8 cellular contexts compared by ENCODE assay signal in genomic region chr2:224401641-224402342, GRCh38. TPM values are rescaled to one million over a fixed set of nuclear protein-coding genes. Genes with fewer than 3 reads are reported as not detected.
DNase-seq lines count a peak whose midpoint lies in the region; ATAC-seq and TF ChIP-seq lines count a peak whose summit lies in the region.

TSS of gene FAM124B (minus strand) at chr2:224402107. CDS start at chr2:224401768, 339 bp downstream.

- CTCF ChIA-PET in CD4-positive, alpha-beta T cell (lab: Charles Lee), result no interaction called here
- CTCF ChIA-PET in activated CD8-positive, alpha-beta T cell treated with anti-CD3 and anti-CD28 coated beads for 36 hours (lab: Charles Lee), result interaction anchor here (1.0 to 3.5 kb wide), 5 partner anchors 33 to 408 kb away, joined by 3 to 16 read pairs (median 4); no protein-coding TSS in a partner anchor

- TF ChIP-seq POLR2A in ovary (IDR thresholded peaks at IDR 0.05), result no peak

- WGBS in ovary, 3 donors, result 52 to 62% (median 58%) methylated on average over 19 of the region's 19 CpGs

- TF ChIP-seq CTCF in CD4-positive, alpha-beta T cell (IDR thresholded peaks at IDR 0.05), result no peak
- TF ChIP-seq CTCF in activated CD8-positive, alpha-beta T cell treated with anti-CD3 and anti-CD28 coated beads for 36 hours (IDR thresholded peaks at IDR 0.05), result no peak
- TF ChIP-seq CTCF in fibroblast of villous mesenchyme (IDR thresholded peaks at IDR 0.05; ENCODE audit: insufficient read depth, low read depth, low read length) (no peak), ovary (IDR thresholded peaks at IDR 0.05) (no peak)

- H3K27me3 Mint-ChIP-seq in CD4-positive, alpha-beta T cell, result peaks cover 12% of the 10 kb centered on the region
- H3K27me3 Mint-ChIP-seq in activated CD8-positive, alpha-beta T cell treated with anti-CD3 and anti-CD28 coated beads for 36 hours, result peaks cover 14% of the 10 kb centered on the region

- DNase-seq in CD4-positive, alpha-beta T cell, result peak in 5 of 10 experiments; percentile 6 to 41 (median 14)
- DNase-seq in activated CD8-positive, alpha-beta T cell treated with anti-CD3 and anti-CD28 coated beads for 36 hours, result peak; percentile 47
- DNase-seq in fibroblast of villous mesenchyme (ENCODE audit: low read depth) (peak; percentile 99), ovary (peak in 3 of 5 donors; percentile 21 to 36 (median 30)), NCI-H1694 (lab: John Stamatoyannopoulos, UW) (no peak), NCI-H2029 treated with DMSO at 0.1 percent for 48 hours (lab: John Stamatoyannopoulos, UW) (no peak)
- no peak for DNase-seq in NK-92 treated with Interleukin-12 subunit alpha and Interleukin-12 subunit beta, amount 100 ng/mL, for 24 hours (lab: John Stamatoyannopoulos, UW)

- H3K4me1 Mint-ChIP-seq in CD4-positive, alpha-beta T cell (ENCODE audit: low read depth), result peaks cover 19% of the 10 kb centered on the region
- peaks cover 7% of the 10 kb centered on the region for H3K4me1 Mint-ChIP-seq in activated CD8-positive, alpha-beta T cell treated with anti-CD3 and anti-CD28 coated beads for 36 hours (ENCODE audit: low read depth)

- H3K4me3 Mint-ChIP-seq in CD4-positive, alpha-beta T cell, result peak within 1 kb of the TSS; percentile 81
- peak within 1 kb of the TSS; percentile 57 for H3K4me3 Mint-ChIP-seq in activated CD8-positive, alpha-beta T cell treated with anti-CD3 and anti-CD28 coated beads for 36 hours

- H3K4me1 ChIP-seq in ovary (ENCODE audit: insufficient read depth), result no peaks in the 10 kb centered on the region

- H3K27ac Mint-ChIP-seq in CD4-positive, alpha-beta T cell, result peak within 1 kb of the TSS; percentile 71
- peak within 1 kb of the TSS; percentile 64 for H3K27ac Mint-ChIP-seq in activated CD8-positive, alpha-beta T cell treated with anti-CD3 and anti-CD28 coated beads for 36 hours

- no peak for TF ChIP-seq EP300 in ovary (IDR thresholded peaks at IDR 0.05)

- intact Hi-C loops in CD4-positive, alpha-beta T cell (cut with DNase I, micrococcal nuclease), result no loop called here
- intact Hi-C loops in activated CD8-positive, alpha-beta T cell treated with anti-CD3 and anti-CD28 coated beads for 36 hours (cut with micrococcal nuclease), result no loop called here
- intact Hi-C loops in ovary (cut with DNase I), result no loop called here

- peaks cover 8% of the 10 kb centered on the region for H3K27me3 ChIP-seq in CD4-positive, alpha-beta T cell (ENCODE audit: control insufficient read depth, insufficient read depth, low read length)
- H3K27me3 ChIP-seq in ovary, result no peaks in the 10 kb centered on the region

- H3K9me3 ChIP-seq in CD4-positive, alpha-beta T cell (ENCODE audit: control insufficient read depth, low read length), result no peaks in the 10 kb centered on the region
- no peaks in the 10 kb centered on the region for H3K9me3 ChIP-seq in ovary

- POLR2A ChIA-PET in CD4-positive, alpha-beta T cell (lab: Charles Lee), result no interaction called here
- POLR2A ChIA-PET in activated CD8-positive, alpha-beta T cell treated with anti-CD3 and anti-CD28 coated beads for 36 hours (lab: Charles Lee), result no interaction called here

- H3K9me3 Mint-ChIP-seq in CD4-positive, alpha-beta T cell, result no peaks in the 10 kb centered on the region
- no peaks in the 10 kb centered on the region for H3K9me3 Mint-ChIP-seq in activated CD8-positive, alpha-beta T cell treated with anti-CD3 and anti-CD28 coated beads for 36 hours

- no peak within 1 kb of the TSS for H3K4me3 ChIP-seq in fibroblast of villous mesenchyme (ENCODE audit: low read depth, low read length)
- H3K4me3 ChIP-seq in ovary, result peak within 1 kb of the TSS; percentile 8

- H3K27ac ChIP-seq in CD4-positive, alpha-beta T cell (ENCODE audit: low read depth, low read length), result no peak within 1 kb of the TSS
- H3K27ac ChIP-seq in ovary, result no peak within 1 kb of the TSS

- H3K36me3 Mint-ChIP-seq in CD4-positive, alpha-beta T cell (ENCODE audit: low read depth), result no peaks in the 10 kb centered on the region
- H3K36me3 Mint-ChIP-seq in activated CD8-positive, alpha-beta T cell treated with anti-CD3 and anti-CD28 coated beads for 36 hours (ENCODE audit: low read depth), result peaks cover 1% of the 10 kb centered on the region

- no peaks in the 10 kb centered on the region for H3K36me3 ChIP-seq in ovary

- peak; percentile 77 for ATAC-seq in CD4-positive, alpha-beta T cell (ENCODE audit: poor library complexity)
- ATAC-seq in HG03280 (IDR thresholded peaks at IDR 0.05; ENCODE audit: unreplicated experiment), result peak; percentile 47
- peak; percentile 81 for ATAC-seq in activated CD8-positive, alpha-beta T cell treated with anti-CD3 and anti-CD28 coated beads for 36 hours

RNA-seq across cellular contexts. Expression of gene FAM124B, which starts in this region (rescaled TPM):
- total RNA-seq in CD4-positive, alpha-beta T cell, result 1 to 10 TPM; 1.1 to 1.3 TPM
- under 1 TPM in 1 of 2 experiments, not detected in 1; 0.25 TPM for total RNA-seq in activated CD8-positive, alpha-beta T cell treated with anti-CD3 and anti-CD28 coated beads for 36 hours
- total RNA-seq in fibroblast of villous mesenchyme, result under 0.01 and 0.32 TPM in 2 replicates
- 1 to 10 TPM in 4 of 7 donors, under 1 TPM in 3; 0.11 to 1.5 (median 1.0) TPM for total RNA-seq in ovary
- 1 to 10 TPM; 2.7 to 3.0 TPM for polyA plus RNA-seq in ovary

Comparison
In these comparisons a context has a peak if more than half of its experiments do, and no peak if none do; other contexts are left out.
1. Peak in DNase-seq and ATAC-seq in activated CD8-positive, alpha-beta T cell treated with anti-CD3 and anti-CD28 coated beads for 36 hours; RNA of the gene not detected or under 1 TPM.
2. Peak in DNase-seq in fibroblast of villous mesenchyme; RNA of the gene not detected or under 1 TPM.
3. DNase-seq: peak in ovary (3 of 5); none in NCI-H1694 (single experiment), NK-92 treated with Interleukin-12 subunit alpha and Interleukin-12 subunit beta, amount 100 ng/mL, for 24 hours (single experiment) and NCI-H2029 treated with DMSO at 0.1 percent for 48 hours (single experiment).
4. Peak in every context shown above with its lines, with median percentiles within 50 percentile points of each other: ATAC-seq.